ENCODE assay signal across 8 cellular contexts in the genomic region with DNA sequence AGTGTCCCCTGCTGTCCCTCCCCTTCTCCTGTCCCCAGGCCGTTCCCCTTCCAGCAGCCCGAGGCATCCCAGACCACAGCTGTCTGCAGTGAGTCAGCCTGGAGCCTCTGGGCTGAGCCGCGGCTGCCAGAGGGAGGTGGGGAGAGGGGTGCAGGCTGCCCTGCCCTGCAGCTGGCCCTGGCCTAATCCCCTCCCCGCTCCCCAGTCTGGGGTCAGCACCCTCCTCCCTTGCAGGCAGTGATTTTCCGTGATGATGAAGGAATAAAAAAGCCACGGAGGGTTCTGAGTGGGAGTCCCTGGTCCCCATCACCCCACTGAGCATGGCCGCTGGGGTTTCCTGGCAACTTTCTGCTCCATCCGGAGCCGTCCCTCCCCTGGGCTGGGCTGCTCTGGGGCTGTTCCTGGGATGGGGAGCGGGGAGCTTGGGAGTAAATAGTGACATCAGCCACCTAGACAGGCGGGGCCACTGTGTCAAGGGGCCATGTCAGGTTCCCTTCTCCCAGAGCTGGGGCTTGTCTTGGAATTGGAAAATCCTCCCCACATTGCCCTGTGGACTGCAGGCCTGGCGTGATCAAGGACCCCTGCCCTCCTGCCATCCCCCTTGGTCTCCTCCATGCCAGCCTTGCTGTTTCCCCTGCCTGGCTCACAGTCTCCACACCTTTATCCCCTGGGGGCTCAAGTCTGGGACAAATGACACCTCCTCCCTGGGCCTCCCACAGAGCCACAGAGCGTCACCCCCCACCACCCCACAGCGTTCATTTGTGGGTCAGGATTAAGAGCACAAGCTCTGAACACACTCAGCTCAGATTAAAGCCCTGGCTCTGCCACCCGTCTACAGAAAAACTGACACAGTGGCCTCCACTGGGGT. TPM values are rescaled to one million over a fixed set of nuclear protein-coding genes. Genes with fewer than 3 reads are reported as not detected.
A peak's percentile ranks its signal among the peaks of the same experiment; 100 is the strongest.
DNase-seq lines count a peak whose midpoint lies in the region; ATAC-seq and TF ChIP-seq lines count a peak whose summit lies in the region.

No MANE protein-coding gene starts in this region.

- 36% methylated on average over 10 of the region's 16 CpGs for WGBS in mammary epithelial cell (ENCODE audit: low coverage, missing lambda C conversion rate)
- 38% methylated on average over 4 of the region's 16 CpGs for WGBS in suprapubic skin

- no peaks in the 10 kb centered on the region for H3K9me3 Mint-ChIP-seq in Calu3 (ENCODE audit: low read depth, unreplicated experiment)

- H3K27ac ChIP-seq in mammary epithelial cell (ENCODE audit: insufficient read depth, low read depth, low read length), result no peak overlapping the region
- peak overlapping the region; percentile 76 for H3K27ac ChIP-seq in layer of hippocampus (ENCODE audit: low read depth, low read length)
- H3K27ac ChIP-seq in suprapubic skin, result peak overlapping the region; percentile 87

- H3K4me2 ChIP-seq in mammary epithelial cell (ENCODE audit: insufficient read depth, low read depth, low read length), result peak overlapping the region; percentile 57

- H3K9me3 ChIP-seq in mammary epithelial cell (replicated peaks; ENCODE audit: insufficient read depth, low read length), result no peaks in the 10 kb centered on the region
- no peaks in the 10 kb centered on the region for H3K9me3 ChIP-seq in suprapubic skin

- CTCF ChIA-PET in Calu3 (lab: Charles Lee) (interaction anchor here (0.6 to 1.6 kb wide), 2 partner anchors 44 to 65 kb away, joined by 3 to 5 read pairs; no protein-coding TSS in a partner anchor), mammary epithelial cell (lab: Charles Lee; ENCODE audit: low non-redundant PET) (interaction anchor here (0.7 kb wide), 1 partner anchor 9 kb away, joined by 5 read pairs; no protein-coding TSS in a partner anchor)

- H3K4me1 ChIP-seq in mammary epithelial cell (ENCODE audit: insufficient read depth, low read length) (peaks cover 37% of the 10 kb centered on the region), suprapubic skin (peaks cover 56% of the 10 kb centered on the region)

- H3K4me1 Mint-ChIP-seq in Calu3 (ENCODE audit: low read depth, unreplicated experiment), result peaks cover 12% of the 10 kb centered on the region

- TF ChIP-seq CTCF in Calu3 (IDR thresholded peaks at IDR 0.05; ENCODE audit: unreplicated experiment) (no peak), mammary epithelial cell (conservative IDR thresholded peaks at IDR 0.05 in 1 of 2, IDR thresholded peaks at IDR 0.05 in 1 of 2; ENCODE audit: extremely low read depth in 1 of 2, insufficient read depth in 1 of 2, low read depth in 1 of 2, low read length in 2 of 2) (no peak), suprapubic skin (IDR thresholded peaks at IDR 0.05) (no peak)

- H3K79me2 ChIP-seq in mammary epithelial cell (ENCODE audit: insufficient read depth, low read length), result no peaks in the 10 kb centered on the region

- no peak for TF ChIP-seq EP300 in suprapubic skin (IDR thresholded peaks at IDR 0.05)

- H3K4me3 ChIP-seq in mammary epithelial cell (replicated peaks in 1 of 3; ENCODE audit: insufficient read depth in 1 of 3, low read depth in 2 of 3, low read length in 3 of 3) (no peak overlapping the region), suprapubic skin (peak overlapping the region; percentile 37)

- ATAC-seq in GM18868 (IDR thresholded peaks at IDR 0.05; ENCODE audit: unreplicated experiment), result no peak

- H3K27me3 Mint-ChIP-seq in Calu3 (ENCODE audit: unreplicated experiment), result no peaks in the 10 kb centered on the region

- peak overlapping the region; percentile 54 for H3K27ac Mint-ChIP-seq in Calu3 (ENCODE audit: unreplicated experiment)

- no peak for TF ChIP-seq POLR2A in suprapubic skin (IDR thresholded peaks at IDR 0.05)

- dilution Hi-C loops in mammary epithelial cell (cut with HindIII; ENCODE audit: low sequenced_read_pairs), result no loop called here

- intact Hi-C loops in Calu3 (cut with micrococcal nuclease; ENCODE audit: unreplicated experiment) (loop anchor here (10.0 kb wide), 1 partner anchor 104 kb away; no protein-coding TSS in a partner anchor), mammary epithelial cell (cut with micrococcal nuclease) (loop anchor here (5.0 kb wide), 1 partner anchor 308 kb away; no protein-coding TSS in a partner anchor)

- H3K36me3 Mint-ChIP-seq in Calu3 (ENCODE audit: insufficient read depth, unreplicated experiment), result peaks cover 78% of the 10 kb centered on the region

- in situ Hi-C loops in mammary epithelial cell (cut with MboI; ENCODE audit: low sequenced_read_pairs in 2 of 2), result loop anchor here (5.0 to 25.0 kb wide), 2 partner anchors 63 to 348 kb away; a partner anchor contains a TSS

- H2AFZ ChIP-seq in mammary epithelial cell (ENCODE audit: low read depth, low read length), result no peak overlapping the region

- H3K36me3 ChIP-seq in mammary epithelial cell (ENCODE audit: insufficient read depth, low read length), result no peaks in the 10 kb centered on the region
- H3K36me3 ChIP-seq in suprapubic skin, result no peaks in the 10 kb centered on the region

- BruUV-seq in Calu3 (replicated peaks; lab: Mats Ljungman, UMichigan) (no TSS peak), mammary epithelial cell (replicated peaks; lab: Mats Ljungman, UMichigan) (no TSS peak)

- H3K9ac ChIP-seq in mammary epithelial cell (ENCODE audit: insufficient read depth, low read length), result no peak overlapping the region

- H3K27me3 ChIP-seq in mammary epithelial cell (ENCODE audit: insufficient read depth, low read length) (no peaks in the 10 kb centered on the region), layer of hippocampus (ENCODE audit: control insufficient read depth, insufficient read depth, low read length) (no peaks in the 10 kb centered on the region), suprapubic skin (no peaks in the 10 kb centered on the region)

- DNase-seq in Calu3, result peak; percentile 53
- DNase-seq in MV-4-11 (lab: John Stamatoyannopoulos, UW), result peak; percentile 72
- peak; percentile 57 for DNase-seq in mammary epithelial cell
- DNase-seq in suprapubic skin (ENCODE audit: low spot score in 2 of 2), result peak; percentile 90
- no peak for DNase-seq in activated CD4-positive, alpha-beta T cell treated with anti-CD3 and anti-CD28 coated beads, Interleukin-2, amount 50 U/mL, for 4 hours
- no peak for DNase-seq in OCI-M2 (lab: John Stamatoyannopoulos, UW; ENCODE audit: unreplicated experiment)

- H4K20me1 ChIP-seq in mammary epithelial cell (ENCODE audit: insufficient read depth, low read length), result no peaks in the 10 kb centered on the region

- H3K4me3 Mint-ChIP-seq in Calu3 (ENCODE audit: low read depth, unreplicated experiment), result no peak overlapping the region

RNA-seq across cellular contexts. Expression of a gene that starts 16.7 kb away (rescaled TPM):
- total RNA-seq in Calu3 (2022), result 31.8 and 36.4 TPM in 2 replicates
- 10 to 100 TPM in 1 of 2 donors, 1 to 10 TPM in 1; 2.2 to 35.4 TPM for total RNA-seq in mammary epithelial cell
- polyA plus RNA-seq in mammary epithelial cell, result 24.8 TPM
- 23.2 TPM for polyA minus RNA-seq in mammary epithelial cell
- 1 to 10 TPM; 1.8 to 4.0 (median 3.7) TPM for total RNA-seq in suprapubic skin

RNA-seq across cellular contexts. Expression of a gene that starts 49.6 kb away (rescaled TPM):
- 289 and 294 TPM in 2 replicates for total RNA-seq in Calu3 (2022)
- 100 to 1,000 TPM; 250 to 288 TPM for total RNA-seq in mammary epithelial cell
- 259 TPM for polyA plus RNA-seq in mammary epithelial cell
- polyA minus RNA-seq in mammary epithelial cell, result 470 TPM
- 100 to 1,000 TPM in 2 of 4 donors, 10 to 100 TPM in 2; 48.1 to 174 (median 119) TPM for total RNA-seq in suprapubic skin

RNA-seq across cellular contexts. Expression of a gene that starts 58.5 kb away (rescaled TPM):
- 27.8 and 31.2 TPM in 2 replicates for total RNA-seq in Calu3 (2022)
- 10 to 100 TPM; 18.2 to 19.4 TPM for total RNA-seq in mammary epithelial cell
- polyA plus RNA-seq in mammary epithelial cell, result 14.7 TPM
- 34.0 TPM for polyA minus RNA-seq in mammary epithelial cell
- 10 to 100 TPM; 42.5 to 75.5 (median 65.1) TPM for total RNA-seq in suprapubic skin

Comparison
In these comparisons a context has a peak if more than half of its experiments do, and no peak if none do; other contexts are left out.
1. DNase-seq: peak in Calu3 (single experiment), MV-4-11 (single experiment), mammary epithelial cell (single experiment) and suprapubic skin (2 of 2); none in activated CD4-positive, alpha-beta T cell treated with anti-CD3 and anti-CD28 coated beads, Interleukin-2, amount 50 U/mL, for 4 hours (0 of 2) and OCI-M2 (single experiment).